ENCODE assay signal across 1 cellular context in genomic region chr7:27116521-27116946, GRCh38.
TF ChIP-seq lines count a peak whose summit lies in the region.

No MANE protein-coding gene starts in this region.

TF ChIP-seq in A549, 52 proteins besides CTCF, POLR2A, EP300 and RAD21 (continued from another document):
- TF ChIP-seq HMGXB4 (CRISPR knock-in tag; IDR thresholded peaks at IDR 0.05; ENCODE audit: borderline replicate concordance) (no peak), HOXB5 (CRISPR knock-in tag; IDR thresholded peaks at IDR 0.05) (no peak), MYC (IDR thresholded peaks at IDR 0.05; ENCODE audit: borderline replicate concordance, low read length) (no peak), CHD2 (IDR thresholded peaks at IDR 0.05; ENCODE audit: low read length, partially characterized antibody) (no peak), CHD4 (IDR thresholded peaks at IDR 0.05; ENCODE audit: borderline replicate concordance) (no peak), SMC3 (IDR thresholded peaks at IDR 0.05) (no peak), USF2 (IDR thresholded peaks at IDR 0.05) (no peak), BHLHE40 (IDR thresholded peaks at IDR 0.05; ENCODE audit: low read depth, low read length) (no peak), KDM5A (IDR thresholded peaks at IDR 0.05) (no peak), RCOR1 (IDR thresholded peaks at IDR 0.05; ENCODE audit: low read depth, low read length) (no peak), POLR2AphosphoS2 (conservative IDR thresholded peaks at IDR 0.05; ENCODE audit: low read length) (no peak)
